In genomic region chr3:112990672-112991602, GRCh38 we compare ENCODE assay signal across 1 cellular context.
A peak's percentile ranks its signal among the peaks of the same experiment; 100 is the strongest.
TF ChIP-seq lines count a peak whose summit lies in the region.

Gene GTPBP8, plus strand, starts transcription at chr3:112990984. Its CDS starts 16 bp downstream, at chr3:112991000.

TF ChIP-seq in SK-N-SH, 30 proteins besides CTCF, POLR2A, EP300 and RAD21 (continued from another document):
- TF ChIP-seq MAX (IDR thresholded peaks at IDR 0.05; ENCODE audit: low read depth) (peak; percentile 85), RFX5 (IDR thresholded peaks at IDR 0.05; ENCODE audit: low read length) (no peak), USF1 (IDR thresholded peaks at IDR 0.05; ENCODE audit: borderline replicate concordance, low read depth) (no peak), USF2 (IDR thresholded peaks at IDR 0.05; ENCODE audit: borderline replicate concordance, low read depth, low read length) (no peak), GABPA (IDR thresholded peaks at IDR 0.05; ENCODE audit: low read depth) (peak; percentile 71), TCF12 (IDR thresholded peaks at IDR 0.05) (no peak), NFIC (IDR thresholded peaks at IDR 0.05; ENCODE audit: borderline replicate concordance) (no peak), RXRA (IDR thresholded peaks at IDR 0.05; ENCODE audit: borderline replicate concordance, low read depth) (no peak), POLR2AphosphoS5 (IDR thresholded peaks at IDR 0.05; ENCODE audit: low read depth, low read length) (peak; percentile 95), GATA2 (CRISPR knock-in tag; IDR thresholded peaks at IDR 0.05) (no peak), SMC3 (IDR thresholded peaks at IDR 0.05; ENCODE audit: low read depth, low read length) (no peak), EZH2phosphoT487 (IDR thresholded peaks at IDR 0.05; ENCODE audit: borderline replicate concordance, low read depth) (no peak), NRF1 (IDR thresholded peaks at IDR 0.05; ENCODE audit: low read depth, low read length) (peak; percentile 89), SIN3A (IDR thresholded peaks at IDR 0.05; ENCODE audit: borderline replicate concordance, low read depth, low read length) (no peak), TAF1 (IDR thresholded peaks at IDR 0.05; ENCODE audit: borderline replicate concordance, low read depth, low read length) (peak; percentile 82), FOSL2 (IDR thresholded peaks at IDR 0.05; ENCODE audit: borderline replicate concordance, low read depth) (no peak)
